19 cellular contexts compared by ENCODE assay signal in the genomic region with DNA sequence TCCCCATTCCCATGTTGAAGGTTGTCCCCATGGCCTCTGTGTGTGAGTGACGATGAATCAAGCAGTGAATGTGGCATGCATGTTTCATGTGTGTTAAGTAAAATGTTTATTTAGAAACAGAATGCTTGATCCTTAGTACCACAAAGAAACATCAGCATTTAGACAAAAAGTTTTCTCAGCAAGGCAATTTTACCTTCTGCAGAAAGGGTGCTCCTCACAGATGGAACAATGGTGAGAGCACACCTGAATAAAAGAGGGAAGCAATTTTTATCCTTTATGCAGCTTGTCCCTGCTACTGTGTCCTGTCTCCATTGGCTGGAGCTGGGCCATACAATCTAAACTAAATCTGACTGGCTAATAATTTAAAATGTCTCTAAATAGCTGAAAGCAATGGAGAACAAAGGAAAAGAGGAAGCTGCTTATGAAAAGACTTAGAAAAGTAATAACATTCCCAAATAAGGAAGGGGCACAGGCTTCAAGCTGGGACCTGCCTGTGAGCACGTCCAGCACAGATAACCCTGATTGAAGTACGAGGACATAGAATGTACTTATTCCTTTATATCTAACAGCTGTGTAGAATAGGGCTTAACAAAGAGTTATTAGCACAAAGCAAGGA. TPM values are rescaled to one million over a fixed set of nuclear protein-coding genes. Genes with fewer than 3 reads are reported as not detected.
DNase-seq lines count a peak whose midpoint lies in the region; ATAC-seq, FAIRE-seq and TF ChIP-seq lines count a peak whose summit lies in the region.
"Had no signal": no experiment of that assay in that cellular context is flagged by ENCODE, and none has a peak within 500 bp of the region (broad histone marks: within the 10 kb centered on the region; RNA-seq: fewer than 3 reads in every experiment).

No MANE protein-coding gene starts in this region.

- TF ChIP-seq POLR2A in HepG2 (IDR thresholded peaks at IDR 0.05; ENCODE audit: insufficient read depth in 1 of 2, low read depth in 2 of 2, low read length in 2 of 2) (no peak), right lobe of liver (IDR thresholded peaks at IDR 0.05) (no peak), K562 (conservative IDR thresholded peaks at IDR 0.05) (no peak)

- TF ChIP-seq EP300 in HepG2 (IDR thresholded peaks at IDR 0.05; ENCODE audit: low read depth in 2 of 2, low read length in 2 of 2) = no peak
- TF ChIP-seq EP300 in HepG2 (CRISPR knock-in tag; IDR thresholded peaks at IDR 0.05; ENCODE audit: borderline replicate concordance) = no peak
- no peak for TF ChIP-seq EP300 in Ishikawa (IDR thresholded peaks at IDR 0.05; ENCODE audit: borderline replicate concordance)
- no peak for TF ChIP-seq EP300 in K562 (IDR thresholded peaks at IDR 0.05; ENCODE audit: low read length)

- no peaks in the 10 kb centered on the region for H3K9me1 ChIP-seq in K562 (ENCODE audit: control insufficient read depth, insufficient read depth, low read length)

- H3K79me2 ChIP-seq in HepG2 (ENCODE audit: insufficient read depth, low read length) (no peaks in the 10 kb centered on the region), K562 (ENCODE audit: control insufficient read depth, insufficient read depth, low read length) (no peaks in the 10 kb centered on the region)

- H3K27ac ChIP-seq in HepG2 (ENCODE audit: extremely low read length, insufficient read depth, low read length) (no peak overlapping the region), right lobe of liver (no peak overlapping the region), K562 (ENCODE audit: extremely low read depth, low read depth, low read length) (no peak overlapping the region)
- H3K27ac ChIP-seq in effector memory CD4-positive, alpha-beta T cell (ENCODE audit: insufficient read depth, low read length, poor library complexity, severe bottlenecking) = no peak overlapping the region
- H3K27ac ChIP-seq: C4-2B, GM23248 had no signal

- H4K20me1 ChIP-seq in HepG2 (ENCODE audit: insufficient read depth, low read length) (no peaks in the 10 kb centered on the region), K562 (replicated peaks; ENCODE audit: control insufficient read depth, insufficient read depth, low read length) (no peaks in the 10 kb centered on the region)

- intact Hi-C loops in HepG2 (cut with micrococcal nuclease; ENCODE audit: unreplicated experiment) (no loop called here), right lobe of liver (cut with DNase I) (no loop called here), K562 (cut with micrococcal nuclease) (no loop called here)

- in situ Hi-C loops in HepG2 (cut with HindIII; ENCODE audit: extremely low pct_ligation_motif_present, low pct_unique_long_range_greater_than_20kb) = no loop called here
- in situ Hi-C loops in K562 (cut with MboI) = no loop called here

- H3K36me3 ChIP-seq in HepG2 (replicated peaks in 1 of 2; ENCODE audit: control insufficient read depth in 1 of 2, insufficient read depth in 2 of 2, low read length in 2 of 2) (no peaks in the 10 kb centered on the region), right lobe of liver (no peaks in the 10 kb centered on the region), K562 (ENCODE audit: control insufficient read depth, insufficient read depth, low read length) (no peaks in the 10 kb centered on the region)
- no peaks in the 10 kb centered on the region for H3K36me3 ChIP-seq in effector memory CD4-positive, alpha-beta T cell (ENCODE audit: control insufficient read depth, insufficient read depth, low read length)
- H3K36me3 ChIP-seq: BE2C had no signal

- BruUV-seq in HepG2 (replicated peaks; lab: Mats Ljungman, UMichigan) = no TSS peak
- BruUV-seq in K562 (replicated peaks; lab: Mats Ljungman, UMichigan) = no TSS peak

- H3K4me2 ChIP-seq in HepG2 (ENCODE audit: low read depth, low read length) (0 out of 2 replicates have a peak overlapping the region, but pooled peaks have one; percentile 87), K562 (ENCODE audit: insufficient read depth, low read length) (no peak overlapping the region)

- H3K9me3 ChIP-seq in HepG2 (ENCODE audit: low read length) (peaks cover 23% of the 10 kb centered on the region), right lobe of liver (peaks cover 0 to 6% (median 0%) of the 10 kb centered on the region in 4 donors), K562 (replicated peaks; ENCODE audit: control insufficient read depth, insufficient read depth, low read depth, low read length) (peaks cover 30% of the 10 kb centered on the region)
- H3K9me3 ChIP-seq in effector memory CD4-positive, alpha-beta T cell (ENCODE audit: control insufficient read depth, low read length) = peaks cover 10% of the 10 kb centered on the region

- H3K27me3 ChIP-seq in HepG2 (ENCODE audit: control insufficient read depth in 1 of 2, insufficient read depth in 2 of 2, low read length in 2 of 2) (peaks cover 0 to 1% of the 10 kb centered on the region in 2 experiments; a peak in 2 of 5 replicates), right lobe of liver (no peaks in the 10 kb centered on the region), K562 (ENCODE audit: control insufficient read depth in 2 of 2, insufficient read depth in 2 of 2, low read length in 2 of 2) (peaks cover 0 to 24% of the 10 kb centered on the region in 2 experiments; a peak in 2 of 5 replicates)
- H3K27me3 ChIP-seq in effector memory CD4-positive, alpha-beta T cell (replicated peaks; ENCODE audit: control insufficient read depth, insufficient read depth, low read length, poor library complexity, severe bottlenecking) = no peaks in the 10 kb centered on the region
- H3K27me3 ChIP-seq: BE2C had no signal

- TF ChIP-seq RAD21 in HepG2 (CRISPR knock-in tag; IDR thresholded peaks at IDR 0.05) (no peak), Ishikawa (IDR thresholded peaks at IDR 0.05; ENCODE audit: low read depth) (no peak), K562 (CRISPR knock-in tag; conservative IDR thresholded peaks at IDR 0.05 in 1 of 2, IDR thresholded peaks at IDR 0.05 in 1 of 2) (no peak)

- FAIRE-seq in HepG2 (lab: Jason Lieb, UNC) = no peak
- FAIRE-seq in K562 (lab: Jason Lieb, UNC) = no peak
- FAIRE-seq: A204.1, D721Med, G401.6, H54 had no signal

- no peak for TF ChIP-seq CTCF in HepG2 (CRISPR knock-in tag; IDR thresholded peaks at IDR 0.05)
- no peak for TF ChIP-seq CTCF in right lobe of liver (IDR thresholded peaks at IDR 0.05)
- TF ChIP-seq CTCF in K562 (IDR thresholded peaks at IDR 0.05 in 2 of 3, conservative IDR thresholded peaks at IDR 0.05 in 1 of 3; ENCODE audit: insufficient read depth in 2 of 3, low read depth in 1 of 3, low read length in 3 of 3) = no peak

- H3K4me1 ChIP-seq in HepG2 (ENCODE audit: insufficient read depth, low read length) = peaks cover 31% of the 10 kb centered on the region
- H3K4me1 ChIP-seq in right lobe of liver = no peaks in the 10 kb centered on the region
- H3K4me1 ChIP-seq in K562 (replicated peaks in 1 of 2; ENCODE audit: control insufficient read depth in 2 of 2, insufficient read depth in 2 of 2, low read length in 2 of 2) = peaks cover 0 to 6% of the 10 kb centered on the region in 2 experiments; a peak in 2 of 5 replicates
- H3K4me1 ChIP-seq in effector memory CD4-positive, alpha-beta T cell (ENCODE audit: control insufficient read depth, insufficient read depth, low read length, poor library complexity, severe bottlenecking) = no peaks in the 10 kb centered on the region
- H3K4me1 ChIP-seq: BE2C had no signal

- ATAC-seq in HepG2 = no peak
- no peak for ATAC-seq in right lobe of liver
- ATAC-seq in K562 = no peak
- no peak for ATAC-seq in HG03457 (IDR thresholded peaks at IDR 0.05; ENCODE audit: unreplicated experiment)

- H2AFZ ChIP-seq in HepG2 (ENCODE audit: low read length) = no peak overlapping the region
- H2AFZ ChIP-seq in K562 (ENCODE audit: low read depth, low read length) = no peak overlapping the region
- H2AFZ ChIP-seq: GM23248 had no signal

- CTCF ChIA-PET in HepG2 (lab: Yijun Ruan, JAX; ENCODE audit: low intra/inter-chr PET ratio, low total read pairs) = no interaction called here
- CTCF ChIA-PET in K562 (lab: Yijun Ruan, JAX; ENCODE audit: low intra/inter-chr PET ratio) = no interaction called here

- H3K9ac ChIP-seq in HepG2 (ENCODE audit: insufficient read depth, low read depth, low read length) = no peak overlapping the region
- no peak overlapping the region for H3K9ac ChIP-seq in K562 (ENCODE audit: insufficient read depth in 1 of 2, low read depth in 2 of 2, low read length in 2 of 2)
- H3K9ac ChIP-seq: GM23248 had no signal

- POLR2A ChIA-PET in HepG2 (lab: Yijun Ruan, JAX) = no interaction called here
- POLR2A ChIA-PET in K562 (lab: Yijun Ruan, JAX) = no interaction called here

- WGBS in HepG2 (ENCODE audit: low lambda C conversion rate) = 30% methylated on average over 3 of the region's 3 CpGs
- 84% methylated on average over 3 of the region's 3 CpGs for WGBS in right lobe of liver (ENCODE audit: insufficient coverage, low coverage, low lambda C conversion rate, missing lambda C conversion rate)
- WGBS in K562 (ENCODE audit: insufficient coverage, low coverage, missing lambda C conversion rate) = 2% methylated on average over 3 of the region's 3 CpGs

- DNase-seq in HepG2 (ENCODE audit: low spot score) (no peak), right lobe of liver (no peak), K562 (ENCODE audit: extremely low read depth in 1 of 4, low spot score in 3 of 4) (no peak), D341Med (ENCODE audit: low spot score) (no peak)
- no peak for DNase-seq in effector memory CD4-positive, alpha-beta T cell
- DNase-seq: BE2C; CD4-positive, alpha-beta memory T cell; DMS153; DMS79 treated with DMSO at 0.1 percent for 48 hours; EL; GM23248; KG1 had no signal

- no peak overlapping the region for H3K4me3 ChIP-seq in HepG2 (replicated peaks in 1 of 3; ENCODE audit: insufficient read depth in 1 of 3, low read depth in 2 of 3, low read length in 3 of 3)
- H3K4me3 ChIP-seq in right lobe of liver = no peak overlapping the region
- no peak overlapping the region for H3K4me3 ChIP-seq in K562
- H3K4me3 ChIP-seq in effector memory CD4-positive, alpha-beta T cell (ENCODE audit: insufficient read depth, low read depth, low read length, poor library complexity, severe bottlenecking) = no peak overlapping the region
- H3K4me3 ChIP-seq: GM23248 had no signal

RNA-seq across cellular contexts. Expression of a gene that starts 8.4 kb away (rescaled TPM):
- total RNA-seq in HepG2 (2016; rRNA removed; fragmentation: Illumina TruSeq; extraction: Trizol) (27.7 and 32.9 TPM in 2 replicates), right lobe of liver (10 to 100 TPM in 1 of 6 experiments, 1 to 10 TPM in 5; 6.3 to 10.0 (median 6.6) TPM), K562 (2014; rRNA removed) (123 and 128 TPM in 2 replicates), K562 (2014; rRNA removed; fragmentation: Illumina TruSeq; extraction: Trizol) (197 and 206 TPM in 2 replicates), K562 (2015; rRNA removed; fragmentation: Illumina TruSeq; extraction: Trizol) (195 and 199 TPM in 2 replicates), K562 (2021) (148 and 149 TPM in 2 replicates)
- 54.0 and 56.1 TPM in 2 replicates for total RNA-seq in HepG2 (2016; cell fraction: cytosol; rRNA removed; fragmentation: Illumina TruSeq; extraction: Trizol; ENCODE audit: low read depth)
- 24.8 and 37.8 TPM in 2 replicates for total RNA-seq in HepG2 (2016; cell fraction: insoluble cytoplasmic fraction; rRNA removed; fragmentation: Illumina TruSeq; extraction: Trizol)
- total RNA-seq in HepG2 (2016; cell fraction: membrane; rRNA removed; fragmentation: Illumina TruSeq; extraction: Trizol) = 35.4 and 37.3 TPM in 2 replicates
- 28.7 and 30.4 TPM in 2 replicates for total RNA-seq in HepG2 (2016; cell fraction: nucleus; rRNA removed; fragmentation: Illumina TruSeq; extraction: Trizol)
- polyA plus RNA-seq in HepG2 (2011; rRNA removed) (29.2 and 35.8 TPM in 2 replicates), K562 (2011; rRNA removed) (336 and 486 TPM in 2 replicates), K562 (2014; fragmentation: Illumina TruSeq; extraction: Trizol) (140 and 154 TPM in 2 replicates), K562 (2014; fragmentation: Nextera tagmentation; extraction: Ambion mirVana) (100 to 1,000 TPM; 361 to 440 TPM), K562 (2014; rRNA removed) (183 and 202 TPM in 2 replicates)
- polyA plus RNA-seq in HepG2 (2011; cell fraction: cytosol; rRNA removed) = 19.7 and 23.0 TPM in 2 replicates
- polyA plus RNA-seq in HepG2 (2011; cell fraction: nucleus; rRNA removed) = 10.9 and 13.1 TPM in 2 replicates
- 44.3 and 60.7 TPM in 2 replicates for polyA plus RNA-seq in HepG2 (2012)
- polyA plus RNA-seq in HepG2 (2016; cell fraction: cytosol; fragmentation: Illumina TruSeq; extraction: Trizol; ENCODE audit: low read depth) = 30.9 and 35.7 TPM in 2 replicates
- polyA plus RNA-seq in HepG2 (2016; cell fraction: insoluble cytoplasmic fraction; fragmentation: Illumina TruSeq; extraction: Trizol; ENCODE audit: low read depth) = 37.3 and 37.7 TPM in 2 replicates
- 25.1 and 29.0 TPM in 2 replicates for polyA plus RNA-seq in HepG2 (2016; cell fraction: membrane; fragmentation: Illumina TruSeq; extraction: Trizol; ENCODE audit: low read depth)
- polyA plus RNA-seq in HepG2 (2016; cell fraction: nucleus; fragmentation: Illumina TruSeq; extraction: Trizol; ENCODE audit: insufficient read depth, low read depth) = 17.8 and 20.2 TPM in 2 replicates
- 37.6 and 43.7 TPM in 2 replicates for polyA minus RNA-seq in HepG2 (2011; rRNA and poly(A)+ RNA removed; ENCODE audit: low replicate concordance)
- 11.4 and 12.4 TPM in 2 replicates for polyA minus RNA-seq in HepG2 (2011; cell fraction: cytosol; rRNA and poly(A)+ RNA removed)
- 59.6 and 65.0 TPM in 2 replicates for polyA minus RNA-seq in HepG2 (2011; cell fraction: nucleus; rRNA and poly(A)+ RNA removed)
- total RNA-seq in K562 (2011; cell fraction: chromatin; rRNA removed; ENCODE audit: low replicate concordance) = 532 and 587 TPM in 2 replicates
- total RNA-seq in K562 (2011; cell fraction: nucleolus; rRNA removed) = 218 and 259 TPM in 2 replicates
- 355 and 441 TPM in 2 replicates for total RNA-seq in K562 (2011; cell fraction: nucleoplasm; rRNA removed)
- 159 and 451 TPM in 2 replicates for polyA plus RNA-seq in K562 (2011; cell fraction: cytosol; rRNA removed)
- 113 and 244 TPM in 2 replicates for polyA plus RNA-seq in K562 (2011; cell fraction: nucleus; rRNA removed)
- polyA plus RNA-seq in K562 (2012) = 304 and 317 TPM in 2 replicates
- polyA minus RNA-seq in K562 (2011; rRNA and poly(A)+ RNA removed) = 267 and 478 TPM in 2 replicates
- 63.6 and 112 TPM in 2 replicates for polyA minus RNA-seq in K562 (2011; cell fraction: cytosol; rRNA and poly(A)+ RNA removed)
- 215 and 411 TPM in 2 replicates for polyA minus RNA-seq in K562 (2011; cell fraction: nucleus; rRNA and poly(A)+ RNA removed)

RNA-seq across cellular contexts. Expression of a gene that starts 50.6 kb away (rescaled TPM):
- total RNA-seq in HepG2 (2016; rRNA removed; fragmentation: Illumina TruSeq; extraction: Trizol) (31.4 and 45.9 TPM in 2 replicates), right lobe of liver (10 to 100 TPM; 13.1 to 24.8 (median 19.6) TPM), K562 (2014; rRNA removed) (51.1 and 55.1 TPM in 2 replicates), K562 (2014; rRNA removed; fragmentation: Illumina TruSeq; extraction: Trizol) (72.3 and 80.2 TPM in 2 replicates), K562 (2015; rRNA removed; fragmentation: Illumina TruSeq; extraction: Trizol) (48.2 and 55.2 TPM in 2 replicates), K562 (2021) (63.0 and 63.6 TPM in 2 replicates)
- total RNA-seq in HepG2 (2016; cell fraction: cytosol; rRNA removed; fragmentation: Illumina TruSeq; extraction: Trizol; ENCODE audit: low read depth) = 8.9 and 9.8 TPM in 2 replicates
- total RNA-seq in HepG2 (2016; cell fraction: insoluble cytoplasmic fraction; rRNA removed; fragmentation: Illumina TruSeq; extraction: Trizol) = 32.2 and 43.1 TPM in 2 replicates
- 9.8 and 12.0 TPM in 2 replicates for total RNA-seq in HepG2 (2016; cell fraction: membrane; rRNA removed; fragmentation: Illumina TruSeq; extraction: Trizol)
- 17.5 and 20.5 TPM in 2 replicates for total RNA-seq in HepG2 (2016; cell fraction: nucleus; rRNA removed; fragmentation: Illumina TruSeq; extraction: Trizol)
- polyA plus RNA-seq in HepG2 (2011; rRNA removed) (12.0 and 15.7 TPM in 2 replicates), K562 (2011; rRNA removed) (50.7 and 70.6 TPM in 2 replicates), K562 (2014; fragmentation: Illumina TruSeq; extraction: Trizol) (63.5 and 65.0 TPM in 2 replicates), K562 (2014; fragmentation: Nextera tagmentation; extraction: Ambion mirVana) (100 to 1,000 TPM; 141 to 162 TPM), K562 (2014; rRNA removed) (77.7 and 78.1 TPM in 2 replicates)
- polyA plus RNA-seq in HepG2 (2011; cell fraction: cytosol; rRNA removed) = 7.1 and 10.0 TPM in 2 replicates
- 5.1 and 5.6 TPM in 2 replicates for polyA plus RNA-seq in HepG2 (2011; cell fraction: nucleus; rRNA removed)
- polyA plus RNA-seq in HepG2 (2012) = 15.8 and 18.7 TPM in 2 replicates
- 3.6 and 3.8 TPM in 2 replicates for polyA plus RNA-seq in HepG2 (2016; cell fraction: cytosol; fragmentation: Illumina TruSeq; extraction: Trizol; ENCODE audit: low read depth)
- 39.9 and 41.4 TPM in 2 replicates for polyA plus RNA-seq in HepG2 (2016; cell fraction: insoluble cytoplasmic fraction; fragmentation: Illumina TruSeq; extraction: Trizol; ENCODE audit: low read depth)
- polyA plus RNA-seq in HepG2 (2016; cell fraction: membrane; fragmentation: Illumina TruSeq; extraction: Trizol; ENCODE audit: low read depth) = 6.0 and 6.8 TPM in 2 replicates
- 21.1 and 23.0 TPM in 2 replicates for polyA plus RNA-seq in HepG2 (2016; cell fraction: nucleus; fragmentation: Illumina TruSeq; extraction: Trizol; ENCODE audit: insufficient read depth, low read depth)
- 4.7 and 9.6 TPM in 2 replicates for polyA minus RNA-seq in HepG2 (2011; rRNA and poly(A)+ RNA removed; ENCODE audit: low replicate concordance)
- 5.7 and 6.9 TPM in 2 replicates for polyA minus RNA-seq in HepG2 (2011; cell fraction: cytosol; rRNA and poly(A)+ RNA removed)
- polyA minus RNA-seq in HepG2 (2011; cell fraction: nucleus; rRNA and poly(A)+ RNA removed) = 13.8 and 14.8 TPM in 2 replicates
- 23.8 and 25.2 TPM in 2 replicates for total RNA-seq in K562 (2011; cell fraction: chromatin; rRNA removed; ENCODE audit: low replicate concordance)
- 22.5 TPM in 2 replicates for total RNA-seq in K562 (2011; cell fraction: nucleolus; rRNA removed)
- 17.8 and 18.7 TPM in 2 replicates for total RNA-seq in K562 (2011; cell fraction: nucleoplasm; rRNA removed)
- polyA plus RNA-seq in K562 (2011; cell fraction: cytosol; rRNA removed) = 19.8 and 24.0 TPM in 2 replicates
- polyA plus RNA-seq in K562 (2011; cell fraction: nucleus; rRNA removed) = 13.3 and 16.0 TPM in 2 replicates
- 27.6 and 52.8 TPM in 2 replicates for polyA plus RNA-seq in K562 (2012)
- polyA minus RNA-seq in K562 (2011; rRNA and poly(A)+ RNA removed) = 27.1 and 29.2 TPM in 2 replicates
- 14.7 and 15.6 TPM in 2 replicates for polyA minus RNA-seq in K562 (2011; cell fraction: cytosol; rRNA and poly(A)+ RNA removed)
- 14.9 and 19.1 TPM in 2 replicates for polyA minus RNA-seq in K562 (2011; cell fraction: nucleus; rRNA and poly(A)+ RNA removed)

RNA-seq across cellular contexts. Expression of a gene that starts 50.8 kb away (rescaled TPM):
- total RNA-seq in HepG2 (2016; rRNA removed; fragmentation: Illumina TruSeq; extraction: Trizol) (12.4 and 15.7 TPM in 2 replicates), right lobe of liver (10 to 100 TPM in 5 of 6 experiments, 1 to 10 TPM in 1; 9.8 to 21.7 (median 14.6) TPM), K562 (2014; rRNA removed) (23.9 and 25.2 TPM in 2 replicates), K562 (2014; rRNA removed; fragmentation: Illumina TruSeq; extraction: Trizol) (39.1 and 46.1 TPM in 2 replicates), K562 (2015; rRNA removed; fragmentation: Illumina TruSeq; extraction: Trizol) (29.9 and 31.1 TPM in 2 replicates), K562 (2021) (45.5 and 55.3 TPM in 2 replicates)
- 8.5 and 9.1 TPM in 2 replicates for total RNA-seq in HepG2 (2016; cell fraction: cytosol; rRNA removed; fragmentation: Illumina TruSeq; extraction: Trizol; ENCODE audit: low read depth)
- total RNA-seq in HepG2 (2016; cell fraction: insoluble cytoplasmic fraction; rRNA removed; fragmentation: Illumina TruSeq; extraction: Trizol) = 12.0 and 15.5 TPM in 2 replicates
- 7.1 and 7.9 TPM in 2 replicates for total RNA-seq in HepG2 (2016; cell fraction: membrane; rRNA removed; fragmentation: Illumina TruSeq; extraction: Trizol)
- total RNA-seq in HepG2 (2016; cell fraction: nucleus; rRNA removed; fragmentation: Illumina TruSeq; extraction: Trizol) = 12.9 and 18.4 TPM in 2 replicates
- polyA plus RNA-seq in HepG2 (2011; rRNA removed) (6.3 and 6.4 TPM in 2 replicates), K562 (2011; rRNA removed) (41.4 and 43.9 TPM in 2 replicates), K562 (2014; fragmentation: Illumina TruSeq; extraction: Trizol) (30.1 and 30.8 TPM in 2 replicates), K562 (2014; fragmentation: Nextera tagmentation; extraction: Ambion mirVana) (10 to 100 TPM; 17.0 to 22.9 TPM), K562 (2014; rRNA removed) (20.6 and 23.3 TPM in 2 replicates)
- 3.1 and 5.0 TPM in 2 replicates for polyA plus RNA-seq in HepG2 (2011; cell fraction: cytosol; rRNA removed)
- 5.9 and 6.8 TPM in 2 replicates for polyA plus RNA-seq in HepG2 (2011; cell fraction: nucleus; rRNA removed)
- polyA plus RNA-seq in HepG2 (2012) = 7.3 and 9.2 TPM in 2 replicates
- polyA plus RNA-seq in HepG2 (2016; cell fraction: cytosol; fragmentation: Illumina TruSeq; extraction: Trizol; ENCODE audit: low read depth) = 1.2 and 1.3 TPM in 2 replicates
- polyA plus RNA-seq in HepG2 (2016; cell fraction: insoluble cytoplasmic fraction; fragmentation: Illumina TruSeq; extraction: Trizol; ENCODE audit: low read depth) = 9.3 and 11.1 TPM in 2 replicates
- polyA plus RNA-seq in HepG2 (2016; cell fraction: membrane; fragmentation: Illumina TruSeq; extraction: Trizol; ENCODE audit: low read depth) = 2.1 and 2.4 TPM in 2 replicates
- 14.1 and 14.2 TPM in 2 replicates for polyA plus RNA-seq in HepG2 (2016; cell fraction: nucleus; fragmentation: Illumina TruSeq; extraction: Trizol; ENCODE audit: insufficient read depth, low read depth)
- 8.5 and 12.2 TPM in 2 replicates for polyA minus RNA-seq in HepG2 (2011; rRNA and poly(A)+ RNA removed; ENCODE audit: low replicate concordance)
- polyA minus RNA-seq in HepG2 (2011; cell fraction: cytosol; rRNA and poly(A)+ RNA removed) = 6.3 and 8.2 TPM in 2 replicates
- polyA minus RNA-seq in HepG2 (2011; cell fraction: nucleus; rRNA and poly(A)+ RNA removed) = 35.5 and 40.3 TPM in 2 replicates
- 251 and 301 TPM in 2 replicates for total RNA-seq in K562 (2011; cell fraction: chromatin; rRNA removed; ENCODE audit: low replicate concordance)
- 61.0 and 78.0 TPM in 2 replicates for total RNA-seq in K562 (2011; cell fraction: nucleolus; rRNA removed)
- 82.1 and 87.6 TPM in 2 replicates for total RNA-seq in K562 (2011; cell fraction: nucleoplasm; rRNA removed)
- polyA plus RNA-seq in K562 (2011; cell fraction: cytosol; rRNA removed) = 11.5 and 23.2 TPM in 2 replicates
- polyA plus RNA-seq in K562 (2011; cell fraction: nucleus; rRNA removed) = 37.1 and 53.3 TPM in 2 replicates
- polyA plus RNA-seq in K562 (2012) = 16.1 and 19.6 TPM in 2 replicates
- polyA minus RNA-seq in K562 (2011; rRNA and poly(A)+ RNA removed) = 210 and 261 TPM in 2 replicates
- 25.3 and 33.2 TPM in 2 replicates for polyA minus RNA-seq in K562 (2011; cell fraction: cytosol; rRNA and poly(A)+ RNA removed)
- 50.6 and 123 TPM in 2 replicates for polyA minus RNA-seq in K562 (2011; cell fraction: nucleus; rRNA and poly(A)+ RNA removed)
